9 cellular contexts compared by ENCODE assay signal in the genomic region with DNA sequence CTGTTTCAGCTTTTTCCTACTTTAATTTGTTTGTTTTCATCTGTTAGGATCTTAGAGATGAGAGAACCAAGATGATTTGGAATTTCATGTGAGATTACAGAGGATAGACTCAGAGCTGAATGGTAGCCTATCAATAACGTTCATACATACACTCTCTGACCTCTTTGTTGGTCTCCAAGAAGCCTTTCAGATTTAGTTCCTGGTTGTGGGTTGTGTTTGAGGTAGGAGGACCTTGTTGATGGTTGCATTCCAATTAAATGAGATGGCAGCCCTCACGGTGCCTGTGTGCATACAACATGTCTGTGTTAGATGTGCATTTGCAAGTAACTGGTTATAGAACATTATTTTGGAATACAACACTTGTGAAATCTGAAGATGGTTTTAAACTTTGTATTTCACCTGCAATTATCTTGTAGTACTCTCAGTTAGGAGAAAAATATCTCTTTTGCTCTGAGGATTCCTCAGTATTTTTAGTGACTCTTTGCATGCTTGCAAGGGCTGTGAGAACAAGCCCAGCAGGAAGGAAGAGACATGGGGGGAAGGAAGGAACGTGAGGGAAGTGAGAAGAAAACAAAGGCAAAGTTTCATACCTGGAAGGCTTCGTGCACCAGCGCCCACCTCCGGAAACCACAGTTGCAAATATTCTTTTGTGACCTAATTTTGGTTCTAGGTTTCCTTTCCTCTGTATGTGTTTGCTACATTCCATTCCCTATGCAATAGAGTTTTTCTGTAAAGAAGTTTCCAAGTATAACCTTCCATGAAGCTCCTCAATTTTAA.
A peak's percentile ranks its signal among the peaks of the same experiment; 100 is the strongest.
DNase-seq lines count a peak whose midpoint lies in the region; ATAC-seq and TF ChIP-seq lines count a peak whose summit lies in the region.
"Had no signal": no experiment of that assay in that cellular context is flagged by ENCODE, and none has a peak within 500 bp of the region (broad histone marks: within the 10 kb centered on the region; RNA-seq: fewer than 3 reads in every experiment).

No MANE protein-coding gene starts in this region.

- H3K27me3 ChIP-seq in HCT116 (ENCODE audit: insufficient read depth, low read length): peaks cover 7% of the 10 kb centered on the region; the same call in 1 of the 2 replicates

- DNase-seq in AG10803 (ENCODE audit: low read depth) (peak; percentile 43), HCT116 (ENCODE audit: low read depth, low spot score) (no peak), activated T-cell treated with anti-CD3 and anti-CD28 coated beads for 24 hours (ENCODE audit: low read depth) (peak; percentile 11), hepatic stellate cell (ENCODE audit: low spot score) (peak; percentile 50), G401 (ENCODE audit: low spot score) (no peak), GF-D8 (lab: John Stamatoyannopoulos, UW) (no peak)
- DNase-seq: Caco-2 had no signal

- no peaks in the 10 kb centered on the region for H3K36me3 ChIP-seq in HCT116 (ENCODE audit: control insufficient read depth in 1 of 2, insufficient read depth in 2 of 2, low read length in 2 of 2)

- no peak overlapping the region for H3K9ac ChIP-seq in HCT116 (ENCODE audit: low read length)

- CTCF ChIA-PET in HCT116 (lab: Charles Lee): no interaction called here

- no peak overlapping the region for H3K4me3 ChIP-seq in AG10803 (ENCODE audit: low read length)
- no peak overlapping the region for H3K4me3 ChIP-seq in HCT116 (replicated peaks in 1 of 2; ENCODE audit: low read depth in 1 of 2, low read length in 2 of 2)

- H3K4me2 ChIP-seq in HCT116 (ENCODE audit: low read length): no peak overlapping the region

- H3K9me2 ChIP-seq in HCT116 (ENCODE audit: insufficient read depth): no peaks in the 10 kb centered on the region

- no peak for TF ChIP-seq POLR2A in HCT116 (IDR thresholded peaks at IDR 0.05; ENCODE audit: borderline replicate concordance, extremely low read depth, insufficient read depth, insufficient read length)

- intact Hi-C loops in HCT116 (cut with micrococcal nuclease): no loop called here

- peaks cover 0 to 7% of the 10 kb centered on the region in 2 experiments; a peak in 1 of 4 replicates for H3K4me1 ChIP-seq in HCT116 (ENCODE audit: control insufficient read depth in 1 of 2, insufficient read depth in 2 of 2, low read length in 2 of 2)
- H3K4me1 ChIP-seq: Caco-2 had no signal

- RAD21 ChIA-PET in HCT116 (lab: Charles Lee; ENCODE audit: low non-redundant PET in 1 of 2, low total read pairs in 2 of 2, uncharacterized antibody in 2 of 2, unreplicated experiment in 2 of 2): no interaction called here

- H3K27ac ChIP-seq in HCT116 (ENCODE audit: low read depth, low read length): no peak overlapping the region

- ATAC-seq in HCT116: peak; percentile 42; the same call in 1 of the 2 replicates
- no peak for ATAC-seq in GM19035 (IDR thresholded peaks at IDR 0.05; ENCODE audit: unreplicated experiment)
- no peak for ATAC-seq in HG02798 (IDR thresholded peaks at IDR 0.05; ENCODE audit: poor library complexity, unreplicated experiment)

- no TSS peak for BruUV-seq in HCT116 (replicated peaks; lab: Mats Ljungman, UMichigan)

- no peaks in the 10 kb centered on the region for H3K79me2 ChIP-seq in HCT116 (ENCODE audit: insufficient read depth, low read length)

- H4K20me1 ChIP-seq in HCT116 (ENCODE audit: insufficient read depth): no peaks in the 10 kb centered on the region

- POLR2A ChIA-PET in HCT116 (lab: Charles Lee): no interaction called here

- no peak overlapping the region for H2AFZ ChIP-seq in HCT116 (ENCODE audit: low read depth, low read length, poor library complexity, severe bottlenecking)

- no peak for TF ChIP-seq RAD21 in HCT116 (IDR thresholded peaks at IDR 0.05; ENCODE audit: low read depth)

- H3K9me3 ChIP-seq in HCT116 (ENCODE audit: control insufficient read depth in 1 of 2, insufficient read depth in 1 of 2, low read depth in 1 of 2, low read length in 2 of 2): no peaks in the 10 kb centered on the region
- H3K9me3 ChIP-seq: Caco-2 had no signal

- TF ChIP-seq CTCF in AG10803 (conservative IDR thresholded peaks at IDR 0.05; ENCODE audit: low read length) (no peak), HCT116 (IDR thresholded peaks at IDR 0.05 in 2 of 3, conservative IDR thresholded peaks at IDR 0.05 in 1 of 3; ENCODE audit: borderline replicate concordance in 1 of 3, insufficient read depth in 1 of 3, low read depth in 2 of 3, low read length in 2 of 3) (no peak)

- in situ Hi-C loops in G401 (cut with HindIII; ENCODE audit: low sequenced_read_pairs): no loop called here

TF ChIP-seq in HCT116, 20 proteins besides CTCF, POLR2A, EP300 and RAD21:
- no peak for TF ChIP-seq EZH2phosphoT487 (IDR thresholded peaks at IDR 0.05; ENCODE audit: borderline replicate concordance)
- TF ChIP-seq YY1 (IDR thresholded peaks at IDR 0.05; ENCODE audit: extremely low read depth, insufficient replicate concordance, low read depth, low read length): no peak
- TF ChIP-seq ZNF274 (IDR thresholded peaks at IDR 0.05; ENCODE audit: low read depth, low read length): no peak
- no peak for TF ChIP-seq SRF (IDR thresholded peaks at IDR 0.05; ENCODE audit: low read depth)
- no peak for TF ChIP-seq ZFX (IDR thresholded peaks at IDR 0.05)
- TF ChIP-seq, protein P1, sequence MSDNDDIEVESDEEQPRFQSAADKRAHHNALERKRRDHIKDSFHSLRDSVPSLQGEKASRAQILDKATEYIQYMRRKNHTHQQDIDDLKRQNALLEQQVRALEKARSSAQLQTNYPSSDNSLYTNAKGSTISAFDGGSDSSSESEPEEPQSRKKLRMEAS (IDR thresholded peaks at IDR 0.05): no peak
- TF ChIP-seq POLR2AphosphoS5 (IDR thresholded peaks at IDR 0.05; ENCODE audit: low read depth, low read length): no peak
- no peak for TF ChIP-seq EZH2 (IDR thresholded peaks at IDR 0.05)
- no peak for TF ChIP-seq CEBPB (IDR thresholded peaks at IDR 0.05; ENCODE audit: low read depth)
- no peak for TF ChIP-seq SP1 (IDR thresholded peaks at IDR 0.05; ENCODE audit: low read depth)
- TF ChIP-seq TCF7L2 (IDR thresholded peaks at IDR 0.05; ENCODE audit: borderline replicate concordance, extremely low read depth, insufficient read depth, insufficient read length): no peak
- TF ChIP-seq, protein P2, sequence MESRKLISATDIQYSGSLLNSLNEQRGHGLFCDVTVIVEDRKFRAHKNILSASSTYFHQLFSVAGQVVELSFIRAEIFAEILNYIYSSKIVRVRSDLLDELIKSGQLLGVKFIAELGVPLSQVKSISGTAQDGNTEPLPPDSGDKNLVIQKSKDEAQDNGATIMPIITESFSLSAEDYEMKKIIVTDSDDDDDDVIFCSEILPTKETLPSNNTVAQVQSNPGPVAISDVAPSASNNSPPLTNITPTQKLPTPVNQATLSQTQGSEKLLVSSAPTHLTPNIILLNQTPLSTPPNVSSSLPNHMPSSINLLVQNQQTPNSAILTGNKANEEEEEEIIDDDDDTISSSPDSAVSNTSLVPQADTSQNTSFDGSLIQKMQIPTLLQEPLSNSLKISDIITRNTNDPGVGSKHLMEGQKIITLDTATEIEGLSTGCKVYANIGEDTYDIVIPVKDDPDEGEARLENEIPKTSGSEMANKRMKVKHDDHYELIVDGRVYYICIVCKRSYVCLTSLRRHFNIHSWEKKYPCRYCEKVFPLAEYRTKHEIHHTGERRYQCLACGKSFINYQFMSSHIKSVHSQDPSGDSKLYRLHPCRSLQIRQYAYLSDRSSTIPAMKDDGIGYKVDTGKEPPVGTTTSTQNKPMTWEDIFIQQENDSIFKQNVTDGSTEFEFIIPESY (IDR thresholded peaks at IDR 0.05; ENCODE audit: extremely low read depth, insufficient replicate concordance, low read length): no peak

Comparison
In these comparisons a context has a peak if more than half of its experiments do, and no peak if none do; other contexts are left out.
1. DNase-seq: peak in AG10803 (single experiment), activated T-cell treated with anti-CD3 and anti-CD28 coated beads for 24 hours (single experiment) and hepatic stellate cell (single experiment); none in HCT116 (single experiment), G401 (single experiment) and GF-D8 (single experiment).